20 cellular contexts compared by ENCODE assay signal in genomic region chr2:37560241-37560848, GRCh38.
DNase-seq lines count a peak whose midpoint lies in the region; ATAC-seq, FAIRE-seq and TF ChIP-seq lines count a peak whose summit lies in the region.
"Had no signal": no experiment of that assay in that cellular context is flagged by ENCODE, and none has a peak within 500 bp of the region (broad histone marks: within the 10 kb centered on the region; RNA-seq: fewer than 3 reads in every experiment).

No MANE protein-coding gene starts in this region.

- no peak for ATAC-seq in left ventricle myocardium superior
- ATAC-seq: activated CD4-positive, alpha-beta T cell treated with anti-CD3 and anti-CD28 coated beads for 36 hours; activated naive CD8-positive, alpha-beta T cell treated with anti-CD3 and anti-CD28 coated beads, Interleukin-2, amount 50 U/mL, for 24 hours had no signal

- intact Hi-C loops in dendritic cell treated with granulocyte-macrophage colony-stimulating factor and Interleukin-4, amounts not matched to agents 40 ng/mL and 50 ng/mL, for 4 days (cut with micrococcal nuclease) = no loop called here
- intact Hi-C loops in left ventricle myocardium superior (cut with micrococcal nuclease) = no loop called here

- no peaks in the 10 kb centered on the region for H3K9me3 Mint-ChIP-seq in dendritic cell treated with granulocyte-macrophage colony-stimulating factor and Interleukin-4, amounts not matched to agents 40 ng/mL and 50 ng/mL, for 4 days
- H3K9me3 Mint-ChIP-seq: activated naive CD8-positive, alpha-beta T cell treated with anti-CD3 and anti-CD28 coated beads, Interleukin-2, amount 50 U/mL, for 24 hours; activated T-helper 2 cell treated with anti-CD3 and anti-CD28 coated beads, Interferon-gamma antibody, Interleukin-2, Interleukin-4, amounts not matched to agents 10 μg/mL and 5 μg/mL and 100 μg/mL, durations not matched to agents 14 hours and 24 hours and 36 hours; CD4-positive, CD25-positive, alpha-beta regulatory T cell; stimulated activated naive CD8-positive, alpha-beta T cell treated with anti-CD3 and anti-CD28 coated beads, Interleukin-15, Interleukin-2, amounts not matched to agents 100 ng/mL and 50 ng/mL, for 24 hours had no signal

- H3K4me3 Mint-ChIP-seq in dendritic cell treated with granulocyte-macrophage colony-stimulating factor and Interleukin-4, amounts not matched to agents 40 ng/mL and 50 ng/mL, for 4 days = no peak overlapping the region
- H3K4me3 Mint-ChIP-seq: activated CD4-positive, alpha-beta T cell treated with anti-CD3 and anti-CD28 coated beads for 36 hours; activated naive CD8-positive, alpha-beta T cell treated with anti-CD3 and anti-CD28 coated beads, Interleukin-2, amount 50 U/mL, for 24 hours; CD4-positive, CD25-positive, alpha-beta regulatory T cell; stimulated activated naive CD8-positive, alpha-beta T cell treated with anti-CD3 and anti-CD28 coated beads, Interleukin-15, Interleukin-2, amounts not matched to agents 100 ng/mL and 50 ng/mL, for 24 hours had no signal

- DNase-seq in Karpas-422 (peak; percentile 12), NCI-H748 (lab: John Stamatoyannopoulos, UW; ENCODE audit: unreplicated experiment) (peak; percentile 62), RKO (ENCODE audit: low spot score) (no peak), GM12892 (ENCODE audit: insufficient read length) (no peak), left ventricle myocardium superior (no peak)
- no peak for DNase-seq in stimulated activated CD4-positive, alpha-beta T cell treated with anti-CD3 and anti-CD28 coated beads, Interleukin-15, amount 100 ng/mL, for 24 hours
- DNase-seq: ACHN; activated CD4-positive, alpha-beta T cell treated with anti-CD3 and anti-CD28 coated beads for 36 hours; activated naive CD8-positive, alpha-beta T cell treated with anti-CD3 and anti-CD28 coated beads, Interleukin-2, amount 50 U/mL, for 24 hours; CD4-positive, CD25-positive, alpha-beta regulatory T cell; dermis blood vessel endothelial cell; NCI-H1105; NCI-H2227 treated with DMSO at 0.1 percent for 48 hours; occipital lobe; upper lobe of left lung had no signal

- H2AFZ ChIP-seq in ACC112 (ENCODE audit: low read length, unreplicated experiment) = no peak overlapping the region
- no peak overlapping the region for H2AFZ ChIP-seq in Karpas-422 (ENCODE audit: low read length)

- no peaks in the 10 kb centered on the region for H4K20me1 ChIP-seq in Karpas-422 (ENCODE audit: insufficient read depth, low read depth, low read length)

- H3K4me2 ChIP-seq in Karpas-422 (ENCODE audit: low read depth, low read length, poor library complexity, severe bottlenecking) = no peak overlapping the region

- H3K27ac Mint-ChIP-seq in dendritic cell treated with granulocyte-macrophage colony-stimulating factor and Interleukin-4, amounts not matched to agents 40 ng/mL and 50 ng/mL, for 4 days = peak overlapping the region; percentile 90
- H3K27ac Mint-ChIP-seq: activated CD4-positive, alpha-beta T cell treated with anti-CD3 and anti-CD28 coated beads for 36 hours; activated T-helper 2 cell treated with anti-CD3 and anti-CD28 coated beads, Interferon-gamma antibody, Interleukin-2, Interleukin-4, amounts not matched to agents 10 μg/mL and 5 μg/mL and 100 μg/mL, durations not matched to agents 14 hours and 24 hours and 36 hours; CD4-positive, CD25-positive, alpha-beta regulatory T cell had no signal

- H3K9me2 ChIP-seq in Karpas-422 (replicated peaks; ENCODE audit: insufficient read depth, low read length) = no peaks in the 10 kb centered on the region

- FAIRE-seq in GM12892 (lab: Jason Lieb, UNC) = no peak

- H3K36me3 ChIP-seq in ACC112 (ENCODE audit: insufficient read depth, low read length) (no peaks in the 10 kb centered on the region), Karpas-422 (ENCODE audit: insufficient read depth, low read length) (no peaks in the 10 kb centered on the region)
- H3K36me3 ChIP-seq: right atrium auricular region, upper lobe of left lung had no signal

- H3K79me2 ChIP-seq in ACC112 (ENCODE audit: control insufficient read depth, insufficient read depth, low read length, unreplicated experiment) (no peaks in the 10 kb centered on the region), Karpas-422 (ENCODE audit: low read length) (no peaks in the 10 kb centered on the region)

- H3K9ac ChIP-seq in Karpas-422 (ENCODE audit: low read length) = no peak overlapping the region

- H3K27me3 Mint-ChIP-seq in dendritic cell treated with granulocyte-macrophage colony-stimulating factor and Interleukin-4, amounts not matched to agents 40 ng/mL and 50 ng/mL, for 4 days = no peaks in the 10 kb centered on the region
- H3K27me3 Mint-ChIP-seq: activated CD4-positive, alpha-beta T cell treated with anti-CD3 and anti-CD28 coated beads for 36 hours; activated naive CD8-positive, alpha-beta T cell treated with anti-CD3 and anti-CD28 coated beads, Interleukin-2, amount 50 U/mL, for 24 hours; CD4-positive, CD25-positive, alpha-beta regulatory T cell; stimulated activated naive CD8-positive, alpha-beta T cell treated with anti-CD3 and anti-CD28 coated beads, Interleukin-15, Interleukin-2, amounts not matched to agents 100 ng/mL and 50 ng/mL, for 24 hours had no signal

- no peaks in the 10 kb centered on the region for H3K36me3 Mint-ChIP-seq in dendritic cell treated with granulocyte-macrophage colony-stimulating factor and Interleukin-4, amounts not matched to agents 40 ng/mL and 50 ng/mL, for 4 days (ENCODE audit: low read depth)
- H3K36me3 Mint-ChIP-seq: CD4-positive, CD25-positive, alpha-beta regulatory T cell had no signal

- no peaks in the 10 kb centered on the region for H3K9me3 ChIP-seq in Karpas-422 (ENCODE audit: low read length)
- H3K9me3 ChIP-seq: right atrium auricular region, upper lobe of left lung had no signal

- peak overlapping the region; percentile 95 for H3K27ac ChIP-seq in ACC112 (ENCODE audit: low read depth, low read length)
- no peak overlapping the region for H3K27ac ChIP-seq in Karpas-422 (ENCODE audit: low read length)
- H3K27ac ChIP-seq: right atrium auricular region, upper lobe of left lung had no signal

- H3K27me3 ChIP-seq in ACC112 (ENCODE audit: insufficient read depth, low read length) (no peaks in the 10 kb centered on the region), Karpas-422 (ENCODE audit: low read length) (no peaks in the 10 kb centered on the region)
- H3K27me3 ChIP-seq: right atrium auricular region, upper lobe of left lung had no signal

- H3K4me3 ChIP-seq in ACC112 (ENCODE audit: low read depth, low read length) (no peak overlapping the region), Karpas-422 (ENCODE audit: low read length) (no peak overlapping the region)
- H3K4me3 ChIP-seq: right atrium auricular region, upper lobe of left lung had no signal

- H3K4me1 ChIP-seq in ACC112 (ENCODE audit: control insufficient read depth, insufficient read depth, low read length, unreplicated experiment) = peaks cover 42% of the 10 kb centered on the region
- H3K4me1 ChIP-seq in Karpas-422 (ENCODE audit: low read length) = peaks cover 35% of the 10 kb centered on the region
- H3K4me1 ChIP-seq: upper lobe of left lung had no signal

- peaks cover 50% of the 10 kb centered on the region for H3K4me1 Mint-ChIP-seq in dendritic cell treated with granulocyte-macrophage colony-stimulating factor and Interleukin-4, amounts not matched to agents 40 ng/mL and 50 ng/mL, for 4 days (ENCODE audit: low read depth)

- no peak for TF ChIP-seq POLR2A in GM12892 (IDR thresholded peaks at IDR 0.05; ENCODE audit: low read depth, low read length)

Comparison
In these comparisons a context has a peak if more than half of its experiments do, and no peak if none do; other contexts are left out.
1. DNase-seq: peak in Karpas-422 (single experiment) and NCI-H748 (single experiment); none in RKO (single experiment), stimulated activated CD4-positive, alpha-beta T cell treated with anti-CD3 and anti-CD28 coated beads, Interleukin-15, amount 100 ng/mL, for 24 hours (single experiment), GM12892 (single experiment) and left ventricle myocardium superior (single experiment).